Comparison of ENCODE assay signal across 18 cellular contexts in genomic region chr15:27827336-27827735, GRCh38.
DNase-seq lines count a peak whose midpoint lies in the region; TF ChIP-seq lines count a peak whose summit lies in the region.
"Had no signal": no experiment of that assay in that cellular context is flagged by ENCODE, and none has a peak within 500 bp of the region (broad histone marks: within the 10 kb centered on the region; RNA-seq: fewer than 3 reads in every experiment).

No MANE protein-coding gene starts in this region.

- H3K18ac ChIP-seq in mesenchymal stem cell (ENCODE audit: low read depth in 1 of 2, low read length in 2 of 2), result no peak overlapping the region

- in situ Hi-C loops in KBM-7 (cut with MboI; ENCODE audit: low pct_unique_long_range_greater_than_20kb, low sequenced_read_pairs), result no loop called here

- no peak for TF ChIP-seq POLR2A in vagina (IDR thresholded peaks at IDR 0.05)

- H3K4me2 ChIP-seq in mesenchymal stem cell (ENCODE audit: low read length, poor library complexity, severe bottlenecking), result no peak overlapping the region

- H3K9me3 ChIP-seq in mesenchymal stem cell (ENCODE audit: control insufficient read depth, low read length), result no peaks in the 10 kb centered on the region
- no peaks in the 10 kb centered on the region for H3K9me3 ChIP-seq in vagina
- H3K9me3 ChIP-seq: BE2C had no signal

- H3K4me1 ChIP-seq in mesenchymal stem cell (ENCODE audit: control insufficient read depth, insufficient read depth, low read depth, low read length) (peaks cover 16% of the 10 kb centered on the region), vagina (peaks cover 9% of the 10 kb centered on the region)
- H3K4me1 ChIP-seq: BE2C had no signal

- peak overlapping the region; percentile 85 for H3K9ac ChIP-seq in mesenchymal stem cell (ENCODE audit: low read length)

- no peak overlapping the region for H3K23ac ChIP-seq in mesenchymal stem cell (ENCODE audit: low read length in 2 of 2)

- H3K79me1 ChIP-seq in mesenchymal stem cell (replicated peaks; ENCODE audit: low read length, poor library complexity, severe bottlenecking), result no peaks in the 10 kb centered on the region

- POLR2A ChIA-PET in AG04449 (lab: Yijun Ruan, JAX), result interaction anchor here (1.0 kb wide), 1 partner anchor 17 kb away, joined by 3 read pairs; no protein-coding TSS in a partner anchor

- no peak for DNase-seq in AG04449 (ENCODE audit: low read depth, low spot score)
- DNase-seq in NCI-H460 (ENCODE audit: extremely low read depth, low read depth), result peak; percentile 45
- DNase-seq in mesenchymal stem cell, result no peak
- no peak for DNase-seq in stimulated activated CD4-positive, alpha-beta T cell treated with anti-CD3 and anti-CD28 coated beads, Interleukin-15, amount 100 ng/mL, for 24 hours
- no peak for DNase-seq in NCI-H1694 (lab: John Stamatoyannopoulos, UW)
- no peak for DNase-seq in vagina (ENCODE audit: extremely low spot score in 2 of 2)
- DNase-seq in KBM-7, result no peak
- DNase-seq: 8988T; BE2C; CD8-positive, alpha-beta T cell; DND-41; GDM1; Kasumi-1; NCI-H1105 treated with DMSO at 0.1 percent for 48 hours; NCI-H187 treated with DMSO at 0.1 percent for 48 hours; NCI-H446 treated with DMSO at 0.1 percent for 48 hours; NCI-H774 had no signal

- 24% methylated on average over 3 of the region's 3 CpGs for WGBS in mesenchymal stem cell

- no peak overlapping the region for H2BK5ac ChIP-seq in mesenchymal stem cell (ENCODE audit: low read depth, low read length, poor library complexity, severe bottlenecking)

- no peak overlapping the region for H2BK120ac ChIP-seq in mesenchymal stem cell (ENCODE audit: low read depth, low read length)

- no peak overlapping the region for H2BK15ac ChIP-seq in mesenchymal stem cell (ENCODE audit: low read depth, poor library complexity, severe bottlenecking)

- CTCF ChIA-PET in AG04449 (lab: Yijun Ruan, JAX), result no interaction called here

- H3K36me3 ChIP-seq in mesenchymal stem cell (ENCODE audit: control insufficient read depth in 1 of 2, insufficient read depth in 2 of 2, low read depth in 1 of 2, low read length in 2 of 2) (no peaks in the 10 kb centered on the region), vagina (no peaks in the 10 kb centered on the region)
- H3K36me3 ChIP-seq: BE2C had no signal

- no peaks in the 10 kb centered on the region for H3K27me3 ChIP-seq in mesenchymal stem cell (ENCODE audit: control insufficient read depth in 1 of 2, insufficient read depth in 1 of 2, low read length in 2 of 2)
- no peaks in the 10 kb centered on the region for H3K27me3 ChIP-seq in vagina

- H3K4me3 ChIP-seq in AG04449 (ENCODE audit: low read depth, low read length) (peak overlapping the region; percentile 33), mesenchymal stem cell (ENCODE audit: insufficient read depth in 1 of 2, low read depth in 1 of 2, low read length in 2 of 2) (peak overlapping the region in 1 of 2 experiments; percentile 61), vagina (peak overlapping the region in 1 of 2 donors; percentile 5)

- TF ChIP-seq CTCF in AG04449 (IDR thresholded peaks at IDR 0.05; ENCODE audit: insufficient read depth, low read length, missing control alignments) (no peak), vagina (IDR thresholded peaks at IDR 0.05) (no peak)

- no peak overlapping the region for H4K8ac ChIP-seq in mesenchymal stem cell (ENCODE audit: low read length)

- no peak overlapping the region for H4K91ac ChIP-seq in mesenchymal stem cell (ENCODE audit: low read length)

- H2AK5ac ChIP-seq in mesenchymal stem cell (ENCODE audit: low read length, severe bottlenecking), result no peak overlapping the region

- no peak overlapping the region for H2BK12ac ChIP-seq in mesenchymal stem cell (ENCODE audit: low read length in 2 of 2)

- no peak overlapping the region for H2AFZ ChIP-seq in mesenchymal stem cell (ENCODE audit: low read depth, low read length)

- peak overlapping the region; percentile 34 for H3K27ac ChIP-seq in cingulate gyrus (ENCODE audit: low read depth, low read length)
- no peak overlapping the region for H3K27ac ChIP-seq in mesenchymal stem cell (ENCODE audit: low read length, poor library complexity, severe bottlenecking)
- H3K27ac ChIP-seq in vagina, result no peak overlapping the region

- intact Hi-C loops in vagina (cut with DNase I), result no loop called here

- no peak overlapping the region for H3K4ac ChIP-seq in mesenchymal stem cell (ENCODE audit: low read depth in 1 of 2, low read length in 2 of 2)

- H3K14ac ChIP-seq in mesenchymal stem cell (ENCODE audit: low read length in 2 of 2), result no peak overlapping the region
